In the genomic region with DNA sequence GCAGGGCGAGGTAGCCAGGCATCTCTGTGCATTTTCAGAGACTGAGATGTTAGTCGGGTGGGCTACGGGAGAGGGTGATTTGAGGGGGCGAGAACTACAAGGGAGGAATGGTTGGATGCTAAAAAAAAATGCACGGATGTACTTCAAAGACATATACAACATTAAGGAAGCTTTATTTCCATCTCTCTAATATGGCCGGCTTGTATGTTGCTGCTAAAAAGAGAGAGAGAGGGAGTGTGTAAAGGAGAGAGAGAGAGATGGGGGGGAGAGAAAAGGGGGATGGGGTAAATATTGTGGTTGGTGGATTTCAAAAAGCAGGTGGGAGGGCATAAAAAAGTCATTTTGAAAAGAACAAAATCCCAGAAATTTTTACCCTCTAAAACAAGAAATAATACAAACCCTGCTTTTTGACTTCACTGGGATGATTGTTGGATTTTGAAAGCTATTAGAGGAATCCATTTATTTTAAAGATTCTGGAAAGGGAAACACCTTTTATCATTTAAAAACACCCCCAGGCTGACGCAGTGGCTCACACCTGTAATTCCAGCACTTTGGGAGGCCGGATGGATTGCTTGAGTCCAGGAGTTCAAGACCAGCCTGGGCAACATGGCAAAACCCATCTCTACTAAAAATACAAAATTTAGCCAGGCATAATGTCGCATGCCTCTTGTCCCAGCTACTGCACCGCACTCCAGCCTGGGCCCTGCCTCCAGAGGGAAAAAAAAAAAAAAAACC, we compare ENCODE assay signal across 11 cellular contexts. TPM values are rescaled to one million over a fixed set of nuclear protein-coding genes. Genes with fewer than 3 reads are reported as not detected.
DNase-seq lines count a peak whose midpoint lies in the region; ATAC-seq, FAIRE-seq and TF ChIP-seq lines count a peak whose summit lies in the region.
"Had no signal": no experiment of that assay in that cellular context is flagged by ENCODE, and none has a peak within 500 bp of the region (broad histone marks: within the 10 kb centered on the region; RNA-seq: fewer than 3 reads in every experiment).

A gene with protein sequence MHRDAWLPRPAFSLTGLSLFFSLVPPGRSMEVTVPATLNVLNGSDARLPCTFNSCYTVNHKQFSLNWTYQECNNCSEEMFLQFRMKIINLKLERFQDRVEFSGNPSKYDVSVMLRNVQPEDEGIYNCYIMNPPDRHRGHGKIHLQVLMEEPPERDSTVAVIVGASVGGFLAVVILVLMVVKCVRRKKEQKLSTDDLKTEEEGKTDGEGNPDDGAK (minus strand): TSS at position 240 of the 735 bp plus-strand sequence. CDS start 208 bp downstream, at position 32.

- H3K4me3 ChIP-seq in GM23338: peak within 1 kb of the TSS; percentile 70
- no peak within 1 kb of the TSS for H3K4me3 ChIP-seq in astrocyte (ENCODE audit: insufficient read depth, low read depth, low read length)
- peak within 1 kb of the TSS; percentile 21 for H3K4me3 ChIP-seq in hepatocyte
- peak within 1 kb of the TSS; percentile 60 for H3K4me3 ChIP-seq in psoas muscle

- peaks cover 21% of the 10 kb centered on the region for H3K4me1 ChIP-seq in GM23338 (ENCODE audit: insufficient read depth)
- H3K4me1 ChIP-seq in astrocyte (ENCODE audit: insufficient read depth, low read length): no peaks in the 10 kb centered on the region
- peaks cover 13% of the 10 kb centered on the region for H3K4me1 ChIP-seq in hepatocyte (ENCODE audit: insufficient read depth)
- peaks cover 19% of the 10 kb centered on the region for H3K4me1 ChIP-seq in psoas muscle

- H3K4me1 Mint-ChIP-seq in GM23338: peaks cover 38% of the 10 kb centered on the region
- H3K4me1 Mint-ChIP-seq in astrocyte (ENCODE audit: low read depth, unreplicated experiment): peaks cover 20% of the 10 kb centered on the region
- H3K4me1 Mint-ChIP-seq in Calu3 (ENCODE audit: low read depth, unreplicated experiment): peaks cover 18% of the 10 kb centered on the region

- H4K20me1 ChIP-seq in GM23338 (replicated peaks; ENCODE audit: insufficient read depth): no peaks in the 10 kb centered on the region
- no peaks in the 10 kb centered on the region for H4K20me1 ChIP-seq in astrocyte (ENCODE audit: insufficient read depth, low read length)
- no peaks in the 10 kb centered on the region for H4K20me1 ChIP-seq in hepatocyte (ENCODE audit: insufficient read depth, poor library complexity, severe bottlenecking)

- intact Hi-C loops in psoas muscle (cut with DNase I): no loop called here
- intact Hi-C loops in Calu3 (cut with micrococcal nuclease; ENCODE audit: unreplicated experiment): no loop called here

- H3K9me2 ChIP-seq in GM23338 (ENCODE audit: insufficient read depth) (no peaks in the 10 kb centered on the region), hepatocyte (replicated peaks; ENCODE audit: insufficient read depth) (no peaks in the 10 kb centered on the region)

- H3K27me3 ChIP-seq in GM23338 (ENCODE audit: insufficient read depth) (peaks cover 55% of the 10 kb centered on the region), astrocyte (ENCODE audit: insufficient read depth, low read length) (peaks cover 17% of the 10 kb centered on the region), hepatocyte (peaks cover 24% of the 10 kb centered on the region), psoas muscle (ENCODE audit: insufficient read depth in 3 of 3, low read length in 2 of 3) (no peaks in the 10 kb centered on the region)

- no peaks in the 10 kb centered on the region; the same call in 1 of the 2 replicates for H3K36me3 ChIP-seq in GM23338 (ENCODE audit: insufficient read depth)
- no peaks in the 10 kb centered on the region for H3K36me3 ChIP-seq in astrocyte (ENCODE audit: insufficient read depth, low read length)
- no peaks in the 10 kb centered on the region for H3K36me3 ChIP-seq in hepatocyte (replicated peaks; ENCODE audit: insufficient read depth, low read depth)
- no peaks in the 10 kb centered on the region for H3K36me3 ChIP-seq in psoas muscle (ENCODE audit: insufficient read depth in 1 of 2, low read depth in 1 of 2)

- H3K27ac Mint-ChIP-seq in GM23338: no peak within 1 kb of the TSS
- H3K27ac Mint-ChIP-seq in astrocyte (ENCODE audit: unreplicated experiment): peak within 1 kb of the TSS; percentile 34
- H3K27ac Mint-ChIP-seq in Calu3 (ENCODE audit: unreplicated experiment): no peak within 1 kb of the TSS
- H3K27ac Mint-ChIP-seq: activated CD8-positive, alpha-beta T cell treated with anti-CD3 and anti-CD28 coated beads for 36 hours had no signal

- H3K79me2 ChIP-seq in GM23338 (replicated peaks; ENCODE audit: insufficient read depth) (no peaks in the 10 kb centered on the region), astrocyte (ENCODE audit: insufficient read depth, low read length) (no peaks in the 10 kb centered on the region), hepatocyte (no peaks in the 10 kb centered on the region)

- peak within 1 kb of the TSS; percentile 86 for H2AFZ ChIP-seq in GM23338
- H2AFZ ChIP-seq in astrocyte (ENCODE audit: low read depth, low read length): peak within 1 kb of the TSS; percentile 55
- H2AFZ ChIP-seq in hepatocyte: peak within 1 kb of the TSS; percentile 51

- H3K36me3 Mint-ChIP-seq in GM23338 (ENCODE audit: low read depth): no peaks in the 10 kb centered on the region
- no peaks in the 10 kb centered on the region for H3K36me3 Mint-ChIP-seq in astrocyte (ENCODE audit: low read depth, unreplicated experiment)
- no peaks in the 10 kb centered on the region for H3K36me3 Mint-ChIP-seq in Calu3 (ENCODE audit: insufficient read depth, unreplicated experiment)

- CTCF ChIA-PET in Calu3 (lab: Charles Lee): no interaction called here

- peak; percentile 6; the same call in 1 of the 3 replicates for ATAC-seq in GM23338
- peak in 2 of 4 donors; percentile 46 to 64 for ATAC-seq in psoas muscle
- ATAC-seq in HG03457 (IDR thresholded peaks at IDR 0.05; ENCODE audit: unreplicated experiment): no peak
- ATAC-seq in HG02981 (IDR thresholded peaks at IDR 0.05; ENCODE audit: unreplicated experiment): no peak
- ATAC-seq: activated CD8-positive, alpha-beta T cell treated with anti-CD3 and anti-CD28 coated beads for 36 hours; Panc1 had no signal

- no peak within 1 kb of the TSS for H3K9ac ChIP-seq in astrocyte (ENCODE audit: low read length)

- no TSS peak for BruUV-seq in Calu3 (replicated peaks; lab: Mats Ljungman, UMichigan)

- TF ChIP-seq CTCF in GM23338 (conservative IDR thresholded peaks at IDR 0.05; ENCODE audit: low read depth in 2 of 2) (no peak), astrocyte (IDR thresholded peaks at IDR 0.05; ENCODE audit: insufficient read depth, low read depth, low read length) (no peak), hepatocyte (IDR thresholded peaks at IDR 0.05; ENCODE audit: poor library complexity) (no peak), psoas muscle (IDR thresholded peaks at IDR 0.05) (no peak), Calu3 (IDR thresholded peaks at IDR 0.05; ENCODE audit: unreplicated experiment) (no peak)

- H3K27ac ChIP-seq in GM23338 (ENCODE audit: low read depth) (no peak within 1 kb of the TSS), astrocyte (ENCODE audit: low read depth, low read length) (no peak within 1 kb of the TSS), hepatocyte (peak within 1 kb of the TSS; percentile 66), psoas muscle (peak within 1 kb of the TSS; percentile 73)

- H3F3A ChIP-seq in GM23338 (replicated peaks; ENCODE audit: low read depth): no peaks in the 10 kb centered on the region

- no peaks in the 10 kb centered on the region for H3K9me3 ChIP-seq in astrocyte (ENCODE audit: insufficient read depth, low read depth, low read length)
- no peaks in the 10 kb centered on the region for H3K9me3 ChIP-seq in hepatocyte (ENCODE audit: low read depth)
- no peaks in the 10 kb centered on the region for H3K9me3 ChIP-seq in psoas muscle

- peak within 1 kb of the TSS; percentile 81 for H3K4me2 ChIP-seq in GM23338
- peak within 1 kb of the TSS; percentile 45 for H3K4me2 ChIP-seq in astrocyte (ENCODE audit: low read length)
- peak within 1 kb of the TSS; percentile 73 for H3K4me2 ChIP-seq in hepatocyte

- peak; percentile 71 for DNase-seq in GM23338 (ENCODE audit: low spot score)
- DNase-seq in astrocyte (ENCODE audit: low read depth): no peak
- no peak for DNase-seq in hepatocyte (ENCODE audit: low spot score)
- no peak for DNase-seq in psoas muscle
- no peak for DNase-seq in Calu3
- no peak for DNase-seq in HCEC 1CT
- DNase-seq: activated CD8-positive, alpha-beta T cell treated with anti-CD3 and anti-CD28 coated beads for 36 hours; MM.1S had no signal

- H3K9me3 Mint-ChIP-seq in GM23338 (no peaks in the 10 kb centered on the region; the same call in 2 of the 3 replicates), astrocyte (ENCODE audit: unreplicated experiment) (no peaks in the 10 kb centered on the region), Calu3 (ENCODE audit: low read depth, unreplicated experiment) (no peaks in the 10 kb centered on the region)
- H3K9me3 Mint-ChIP-seq: activated CD8-positive, alpha-beta T cell treated with anti-CD3 and anti-CD28 coated beads for 36 hours had no signal

- H3K4me3 Mint-ChIP-seq in GM23338 (peak within 1 kb of the TSS; percentile 79), astrocyte (ENCODE audit: unreplicated experiment) (peak within 1 kb of the TSS; percentile 71), Calu3 (ENCODE audit: low read depth, unreplicated experiment) (no peak within 1 kb of the TSS)
- H3K4me3 Mint-ChIP-seq: activated CD8-positive, alpha-beta T cell treated with anti-CD3 and anti-CD28 coated beads for 36 hours had no signal

- H3K27me3 Mint-ChIP-seq in GM23338 (ENCODE audit: insufficient read depth, low read depth, poor library complexity) (peaks cover 30% of the 10 kb centered on the region), astrocyte (ENCODE audit: low read depth, unreplicated experiment) (peaks cover 56% of the 10 kb centered on the region), Calu3 (ENCODE audit: unreplicated experiment) (peaks cover 18% of the 10 kb centered on the region)

- no peak for FAIRE-seq in astrocyte (lab: Jason Lieb, UNC)

- WGBS in hepatocyte (ENCODE audit: low lambda C conversion rate, missing lambda C conversion rate): 35% methylated on average over 10 of the region's 10 CpGs
- WGBS in psoas muscle, 3 donors: 35 to 39% (median 39%) methylated on average over 10 of the region's 10 CpGs

TF ChIP-seq in GM23338, 12 proteins besides CTCF, POLR2A, EP300 and RAD21:
- no peak for TF ChIP-seq JUNB (IDR thresholded peaks at IDR 0.05; ENCODE audit: unreplicated experiment)
- no peak for TF ChIP-seq NANOG (IDR thresholded peaks at IDR 0.05; ENCODE audit: borderline replicate concordance)
- TF ChIP-seq EZH2 (IDR thresholded peaks at IDR 0.05; ENCODE audit: low read depth, unreplicated experiment): no peak
TF ChIP-seq in GM23338: peak in this region for 0.

RNA-seq across cellular contexts. Expression of the gene that starts here (rescaled TPM):
- 0.03 and 0.04 TPM in 2 replicates for total RNA-seq in GM23338 (2014; rRNA removed; shearing (Covaris generic))
- 0.09 TPM in 1 of 2 replicates, not detected in the other for polyA plus RNA-seq in GM23338 (2016; fragmentation: Nextera tagmentation; extraction: Ambion mirVana)
- total RNA-seq in astrocyte: 0.18 and 0.29 TPM in 2 replicates
- total RNA-seq in hepatocyte: 1.1 and 1.3 TPM in 2 replicates
- 0.92 and 1.2 TPM in 2 replicates for polyA plus RNA-seq in hepatocyte
- 1 to 10 TPM in 3 of 4 donors, under 1 TPM in 1; 0.40 to 6.6 (median 1.8) TPM for total RNA-seq in psoas muscle
- polyA plus RNA-seq in psoas muscle: under 1 TPM; 0.09 to 0.51 (median 0.23) TPM
- not detected in 2 replicates for total RNA-seq in Calu3 (2022)
- total RNA-seq: activated CD8-positive, alpha-beta T cell treated with anti-CD3 and anti-CD28 coated beads for 36 hours had no signal

Comparison
In these comparisons a context has a peak if more than half of its experiments do, and no peak if none do; other contexts are left out.
1. Peak in DNase-seq, ATAC-seq, H3K4me3 ChIP-seq and H3K4me2 ChIP-seq in GM23338; RNA of the gene not detected or under 1 TPM.
2. H3K27ac ChIP-seq: peak in hepatocyte (single experiment) and psoas muscle (single experiment); none in GM23338 (single experiment) and astrocyte (single experiment).
3. Peak in every context shown above with its lines, with median percentiles within 50 percentile points of each other: H2AFZ ChIP-seq and H3K4me2 ChIP-seq.